ENCODE assay signal across 21 cellular contexts in the genomic region with DNA sequence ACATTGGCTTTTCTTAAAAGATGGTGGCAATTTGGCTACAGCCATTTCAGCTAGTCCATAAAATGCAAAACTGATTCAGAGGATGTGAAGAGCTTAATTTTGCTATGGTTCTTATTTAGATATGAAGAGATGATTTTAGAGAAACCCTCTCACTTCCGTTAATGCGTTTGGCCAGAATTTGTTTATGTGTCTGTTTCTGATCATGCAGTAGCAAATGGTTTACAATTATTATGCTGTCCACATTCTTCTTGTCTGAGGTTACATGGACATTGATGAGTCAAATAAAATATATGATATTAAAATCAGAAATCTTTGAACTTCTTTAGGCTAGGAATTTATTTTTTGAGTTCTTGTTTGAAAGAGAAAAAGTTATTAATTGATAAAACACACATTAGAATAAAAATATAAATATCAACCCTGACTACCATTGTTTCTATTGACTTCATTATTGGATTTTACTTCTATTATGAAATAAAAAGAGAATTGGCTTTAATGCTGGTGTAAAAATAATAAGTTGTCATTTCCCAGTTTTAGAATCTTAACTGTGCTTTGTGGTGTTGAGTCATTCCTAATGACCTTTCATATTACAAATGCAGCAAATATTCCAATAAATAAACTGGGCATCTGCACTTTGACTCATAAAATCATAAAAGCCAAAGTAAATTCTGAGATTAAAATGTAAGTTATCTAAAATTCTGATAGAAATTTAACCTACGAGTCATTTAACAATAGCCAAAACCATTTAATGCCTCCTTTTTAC.
A peak's percentile ranks its signal among the peaks of the same experiment; 100 is the strongest.
DNase-seq lines count a peak whose midpoint lies in the region; ATAC-seq and TF ChIP-seq lines count a peak whose summit lies in the region.
"Had no signal": no experiment of that assay in that cellular context is flagged by ENCODE, and none has a peak within 500 bp of the region (broad histone marks: within the 10 kb centered on the region; RNA-seq: fewer than 3 reads in every experiment).

No MANE protein-coding gene starts in this region.

- no peaks in the 10 kb centered on the region for H3K79me2 ChIP-seq in mammary epithelial cell (ENCODE audit: insufficient read depth, low read length)

- no peak overlapping the region for H3K4me2 ChIP-seq in mammary epithelial cell (ENCODE audit: insufficient read depth, low read depth, low read length)

- no peaks in the 10 kb centered on the region for H3K27me3 ChIP-seq in mammary epithelial cell (ENCODE audit: insufficient read depth, low read length)

- intact Hi-C loops in mammary epithelial cell (cut with micrococcal nuclease), result no loop called here

- no peak overlapping the region for H3K9ac ChIP-seq in mammary epithelial cell (ENCODE audit: insufficient read depth, low read length)

- no peaks in the 10 kb centered on the region for H3K4me1 ChIP-seq in mammary epithelial cell (ENCODE audit: insufficient read depth, low read length)

- dilution Hi-C loops in mammary epithelial cell (cut with HindIII; ENCODE audit: low sequenced_read_pairs), result no loop called here

- in situ Hi-C loops in mammary epithelial cell (cut with MboI; ENCODE audit: low sequenced_read_pairs in 2 of 2), result no loop called here

- 95% methylated on average over 3 of the region's 3 CpGs for WGBS in mammary epithelial cell (ENCODE audit: low coverage, missing lambda C conversion rate)

- ATAC-seq in HG02852 (IDR thresholded peaks at IDR 0.05; ENCODE audit: unreplicated experiment), result no peak
- ATAC-seq: activated CD4-positive, CD25-positive, alpha-beta regulatory T cell treated with anti-CD3 and anti-CD28 coated beads, Interleukin-2, amount 50 U/mL, for 24 hours; GM12878; sciatic nerve; T-helper 17 cell had no signal

- H2AFZ ChIP-seq in mammary epithelial cell (ENCODE audit: low read depth, low read length), result no peak overlapping the region

- no peaks in the 10 kb centered on the region for H3K36me3 ChIP-seq in mammary epithelial cell (ENCODE audit: insufficient read depth, low read length)
- H3K36me3 ChIP-seq: thoracic aorta had no signal

- BruUV-seq in mammary epithelial cell (replicated peaks; lab: Mats Ljungman, UMichigan), result no TSS peak

- TF ChIP-seq CTCF in mammary epithelial cell (conservative IDR thresholded peaks at IDR 0.05 in 1 of 2, IDR thresholded peaks at IDR 0.05 in 1 of 2; ENCODE audit: extremely low read depth in 1 of 2, insufficient read depth in 1 of 2, low read depth in 1 of 2, low read length in 2 of 2), result no peak

- no peaks in the 10 kb centered on the region for H4K20me1 ChIP-seq in mammary epithelial cell (ENCODE audit: insufficient read depth, low read length)

- no peak overlapping the region for H3K4me3 ChIP-seq in mammary epithelial cell (replicated peaks in 1 of 3; ENCODE audit: insufficient read depth in 1 of 3, low read depth in 2 of 3, low read length in 3 of 3)
- H3K4me3 ChIP-seq: GM12878, thoracic aorta had no signal

- CTCF ChIA-PET in mammary epithelial cell (lab: Charles Lee; ENCODE audit: low non-redundant PET), result no interaction called here

- no peaks in the 10 kb centered on the region for H3K9me3 ChIP-seq in mammary epithelial cell (replicated peaks; ENCODE audit: insufficient read depth, low read length)
- H3K9me3 ChIP-seq: thoracic aorta had no signal

- DNase-seq in HT-29 (ENCODE audit: low spot score), result peak; percentile 16
- peak; percentile 37 for DNase-seq in mammary epithelial cell
- DNase-seq in foreskin melanocyte, result peak; percentile 20
- DNase-seq in NCI-H1048 (lab: John Stamatoyannopoulos, UW), result no peak
- DNase-seq in T1000 (lab: John Stamatoyannopoulos, UW), result no peak
- no peak for DNase-seq in AG08396 (ENCODE audit: low spot score)
- DNase-seq: activated gamma-delta T cell treated with Interleukin-2 at 50 U/mL for 16 hours; CD8-positive, alpha-beta memory T cell; effector memory CD4-positive, alpha-beta T cell; H9; head of caudate nucleus; midbrain; NCI-H748 treated with DMSO at 0.1 percent for 48 hours; stimulated activated CD4-positive, alpha-beta T cell treated with anti-CD3 and anti-CD28 coated beads, Interleukin-2, amount 100 ng/mL, for 48 hours; stimulated activated CD8-positive, alpha-beta memory T cell treated with anti-CD3 and anti-CD28 coated beads, Interleukin-4, amount 100 ng/mL, for 48 hours; T-helper 17 cell had no signal

- H3K27ac ChIP-seq in mammary epithelial cell (ENCODE audit: insufficient read depth, low read depth, low read length), result no peak overlapping the region
- H3K27ac ChIP-seq: thoracic aorta had no signal

Comparison
In these comparisons a context has a peak if more than half of its experiments do, and no peak if none do; other contexts are left out.
1. DNase-seq: peak in HT-29 (single experiment), mammary epithelial cell (single experiment) and foreskin melanocyte (single experiment); none in NCI-H1048 (single experiment), T1000 (single experiment) and AG08396 (single experiment).